ENCODE assay signal across 7 cellular contexts in the genomic region with DNA sequence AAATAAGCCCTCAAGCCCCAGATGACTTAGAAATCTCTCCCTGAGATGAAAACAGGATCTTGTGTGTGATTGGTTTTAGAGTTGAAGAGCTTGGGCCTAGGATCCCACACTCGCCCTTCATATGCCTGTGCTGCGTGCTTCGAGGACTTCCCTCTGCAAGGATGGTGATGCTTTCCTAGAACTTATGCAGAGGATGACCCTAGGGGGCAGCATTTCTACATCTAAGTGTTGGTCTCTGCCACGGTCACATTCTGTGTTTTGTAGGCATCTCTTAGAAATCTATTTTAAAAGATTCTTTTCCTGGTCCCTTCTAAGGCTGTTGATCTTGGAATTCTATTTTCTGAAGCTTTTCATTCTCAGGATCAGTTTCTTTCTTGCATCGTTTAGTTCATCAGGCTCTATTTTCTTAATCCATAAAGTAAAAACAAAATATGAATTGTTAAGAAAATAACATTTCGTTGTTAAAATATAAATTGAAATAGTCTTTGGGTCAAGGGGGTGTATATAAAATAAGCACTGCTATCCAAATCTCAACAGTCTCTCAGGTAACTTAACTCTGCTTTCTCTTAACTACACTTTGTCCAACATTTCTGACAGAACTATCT. TPM values are rescaled to one million over a fixed set of nuclear protein-coding genes. Genes with fewer than 3 reads are reported as not detected.
DNase-seq lines count a peak whose midpoint lies in the region; ATAC-seq and TF ChIP-seq lines count a peak whose summit lies in the region.

No MANE protein-coding gene starts in this region.

- H3K4me3 Mint-ChIP-seq in H9 = no peak overlapping the region
- H3K4me3 Mint-ChIP-seq in endothelial cell (ENCODE audit: unreplicated experiment) = no peak overlapping the region

- H3K27ac Mint-ChIP-seq in H9 (no peak overlapping the region), endothelial cell (ENCODE audit: unreplicated experiment) (no peak overlapping the region)

- no peaks in the 10 kb centered on the region for H3K9me3 ChIP-seq in H9 (ENCODE audit: control insufficient read depth, low read depth, low read length)

- H3K36me3 Mint-ChIP-seq in H9 (ENCODE audit: insufficient read depth in 1 of 3, low read depth in 3 of 3) (peaks cover 5 to 35% (median 17%) of the 10 kb centered on the region in 3 experiments; a peak in 6 of 7 replicates), endothelial cell (ENCODE audit: low read depth, unreplicated experiment) (no peaks in the 10 kb centered on the region)

- H3K9ac ChIP-seq in H9 (ENCODE audit: extremely low read depth, insufficient read length, low read length) = no peak overlapping the region
- H3K9ac ChIP-seq in mesendoderm (ENCODE audit: low read length) = no peak overlapping the region

- H3K79me2 ChIP-seq in H9 (ENCODE audit: insufficient read depth, low read length) (no peaks in the 10 kb centered on the region), mesendoderm (ENCODE audit: control insufficient read depth, insufficient read depth, low read length) (no peaks in the 10 kb centered on the region)

- no peak overlapping the region for H2AK5ac ChIP-seq in H9 (ENCODE audit: insufficient read length, low read length)
- H2AK5ac ChIP-seq in mesendoderm (ENCODE audit: low read length) = no peak overlapping the region

- no peak for ATAC-seq in HG03196 (IDR thresholded peaks at IDR 0.05; ENCODE audit: unreplicated experiment)

- no peak overlapping the region for H4K91ac ChIP-seq in H9 (ENCODE audit: insufficient read length, low read depth, low read length)

- no peak overlapping the region for H4K8ac ChIP-seq in H9 (replicated peaks; ENCODE audit: insufficient read length, low read depth, low read length)
- no peak overlapping the region for H4K8ac ChIP-seq in mesendoderm (ENCODE audit: low read depth, low read length)

- H2BK5ac ChIP-seq in H9 (ENCODE audit: insufficient read length, low read length) (no peak overlapping the region), mesendoderm (ENCODE audit: low read length) (no peak overlapping the region)

- H4K5ac ChIP-seq in H9 (ENCODE audit: insufficient read length, low read depth, low read length) (no peak overlapping the region), mesendoderm (ENCODE audit: low read length) (no peak overlapping the region)

- H3K18ac ChIP-seq in H9 (ENCODE audit: insufficient read length, low read depth, low read length) (no peak overlapping the region), mesendoderm (ENCODE audit: low read length) (no peak overlapping the region)

- no peak overlapping the region for H2BK120ac ChIP-seq in H9 (ENCODE audit: low read depth, low read length, poor library complexity, severe bottlenecking)
- H2BK120ac ChIP-seq in mesendoderm (ENCODE audit: low read depth, low read length) = no peak overlapping the region

- H3K23me2 ChIP-seq in H9 (ENCODE audit: insufficient read length, low read depth, low read length, poor library complexity, severe bottlenecking) = no peaks in the 10 kb centered on the region

- no peak overlapping the region for H3K56ac ChIP-seq in H9 (ENCODE audit: insufficient read length, low read depth, low read length)
- H3K56ac ChIP-seq in mesendoderm (ENCODE audit: low read length) = no peak overlapping the region

- no peaks in the 10 kb centered on the region for H3K4me1 ChIP-seq in H9 (ENCODE audit: insufficient read depth, low read length)
- no peaks in the 10 kb centered on the region for H3K4me1 ChIP-seq in mesendoderm (ENCODE audit: control insufficient read depth, low read depth, low read length)

- H3K4ac ChIP-seq in H9 (ENCODE audit: low read depth, low read length) (no peak overlapping the region), mesendoderm (ENCODE audit: low read depth, low read length) (no peak overlapping the region)

- H3K79me1 ChIP-seq in H9 (ENCODE audit: insufficient read depth, low read depth, low read length, poor library complexity, severe bottlenecking) (no peaks in the 10 kb centered on the region), mesendoderm (ENCODE audit: low read length) (no peaks in the 10 kb centered on the region)

- TF ChIP-seq CTCF in H9 (conservative IDR thresholded peaks at IDR 0.05) = peak; percentile 79
- peak; percentile 55 for TF ChIP-seq CTCF in endothelial cell (IDR thresholded peaks at IDR 0.05; ENCODE audit: unreplicated experiment)

- no peak overlapping the region for H3K27ac ChIP-seq in H9 (ENCODE audit: insufficient read length, low read depth, low read length)
- no peak overlapping the region for H3K27ac ChIP-seq in mesendoderm (ENCODE audit: low read depth, low read length)

- H3K27me3 Mint-ChIP-seq in H9 (ENCODE audit: low read depth) = no peaks in the 10 kb centered on the region
- no peaks in the 10 kb centered on the region for H3K27me3 Mint-ChIP-seq in endothelial cell (ENCODE audit: unreplicated experiment)

- no peak overlapping the region for H3K14ac ChIP-seq in H9 (ENCODE audit: insufficient read depth, low read length)

- no peak overlapping the region for H3K4me3 ChIP-seq in mesendoderm (ENCODE audit: low read length)

- H2BK15ac ChIP-seq in H9 (ENCODE audit: low read depth, low read length) (no peak overlapping the region), mesendoderm (replicated peaks; ENCODE audit: low read depth) (no peak overlapping the region)

- H3K4me2 ChIP-seq in H9 (ENCODE audit: insufficient read depth, insufficient read length, low read length) (no peak overlapping the region), mesendoderm (ENCODE audit: low read length) (no peak overlapping the region)

- H2BK12ac ChIP-seq in H9 (ENCODE audit: insufficient read length, low read depth, low read length) = no peak overlapping the region

- no peak overlapping the region for H2AFZ ChIP-seq in H9 (ENCODE audit: low read length)

- no peaks in the 10 kb centered on the region for H3K36me3 ChIP-seq in mesendoderm (ENCODE audit: control insufficient read depth, insufficient read depth, low read length)

- no peaks in the 10 kb centered on the region for H3K4me1 Mint-ChIP-seq in H9
- no peaks in the 10 kb centered on the region for H3K4me1 Mint-ChIP-seq in endothelial cell (ENCODE audit: unreplicated experiment)

- WGBS in H9 (ENCODE audit: extremely low coverage, insufficient read length, low lambda C conversion rate) = no CpG with 5 or more reads among the region's 6 CpGs
- no CpG with 5 or more reads among the region's 6 CpGs for WGBS in mesendoderm (ENCODE audit: extremely low coverage, insufficient coverage, low lambda C conversion rate)

- no peak overlapping the region for H2BK20ac ChIP-seq in H9 (ENCODE audit: low read depth, low read length, poor library complexity, severe bottlenecking)

- no peaks in the 10 kb centered on the region for H4K20me1 ChIP-seq in H9 (ENCODE audit: control insufficient read depth, insufficient read depth, insufficient read length)

- H3K23ac ChIP-seq in H9 (ENCODE audit: insufficient read length, low read depth, low read length) (no peak overlapping the region), mesendoderm (ENCODE audit: low read length) (no peak overlapping the region)

- no peak overlapping the region for H3T11ph ChIP-seq in H9 (ENCODE audit: low read length)

- H3K9me3 Mint-ChIP-seq in H9 = no peaks in the 10 kb centered on the region
- no peaks in the 10 kb centered on the region for H3K9me3 Mint-ChIP-seq in endothelial cell (ENCODE audit: unreplicated experiment)

- DNase-seq in DMS114 treated with DMSO at 0.1 percent for 48 hours (lab: John Stamatoyannopoulos, UW; ENCODE audit: unreplicated experiment) = peak; percentile 41
- DNase-seq in H9 = peak; percentile 62
- peak; percentile 64 for DNase-seq in RPMI7951 (ENCODE audit: low read depth)
- peak; percentile 70 for DNase-seq in endothelial cell (ENCODE audit: low spot score)
- peak; percentile 82 for DNase-seq in mesendoderm
- no peak for DNase-seq in stimulated activated CD4-positive, alpha-beta T cell treated with anti-CD3 and anti-CD28 coated beads, Interleukin-1b, Interleukin-23, amount 100 ng/mL, for 48 hours

- H3K27me3 ChIP-seq in H9 (ENCODE audit: insufficient read depth, low read length) = no peaks in the 10 kb centered on the region
- no peaks in the 10 kb centered on the region for H3K27me3 ChIP-seq in mesendoderm (ENCODE audit: insufficient read depth, low read length, poor library complexity)

RNA-seq across cellular contexts. Expression of a gene that starts 45.7 kb away (rescaled TPM):
- 29.6 and 31.1 TPM in 2 replicates for total RNA-seq in H9 (2021)
- total RNA-seq in RPMI7951 (2014; rRNA removed; shearing (Covaris generic)) = 52.4 and 58.3 TPM in 2 replicates
- total RNA-seq in endothelial cell (ENCODE audit: unreplicated experiment) = 4.8 TPM
- polyA plus RNA-seq in mesendoderm (2013, experiment 1 of 2) = 21.7 TPM
- 20.6 TPM for polyA plus RNA-seq in mesendoderm (2013, experiment 2 of 2)

RNA-seq across cellular contexts. Expression of a gene that starts 48.0 kb away (rescaled TPM):
- total RNA-seq in H9 (2021) = 44.7 and 47.8 TPM in 2 replicates
- total RNA-seq in RPMI7951 (2014; rRNA removed; shearing (Covaris generic)) = 43.5 and 46.4 TPM in 2 replicates
- 28.6 TPM for total RNA-seq in endothelial cell (ENCODE audit: unreplicated experiment)
- 33.7 TPM for polyA plus RNA-seq in mesendoderm (2013, experiment 1 of 2)
- 33.9 TPM for polyA plus RNA-seq in mesendoderm (2013, experiment 2 of 2)
